In genomic region chr9:20618361-20618799, GRCh38 we compare ENCODE assay signal across 11 cellular contexts. TPM values are rescaled to one million over a fixed set of nuclear protein-coding genes. Genes with fewer than 3 reads are reported as not detected.
DNase-seq lines count a peak whose midpoint lies in the region; ATAC-seq, FAIRE-seq and TF ChIP-seq lines count a peak whose summit lies in the region.
"Had no signal": no experiment of that assay in that cellular context is flagged by ENCODE, and none has a peak within 500 bp of the region (broad histone marks: within the 10 kb centered on the region; RNA-seq: fewer than 3 reads in every experiment).

No MANE protein-coding gene starts in this region.

- no peak for TF ChIP-seq POLR2A in GM12878 (IDR thresholded peaks at IDR 0.05; ENCODE audit: low read depth, low read length)

- H3K36me3 ChIP-seq in GM12878 (ENCODE audit: control insufficient read depth in 2 of 2, insufficient read depth in 2 of 2, low read length in 1 of 2), result no peaks in the 10 kb centered on the region; a peak in 1 of 4 replicates
- H3K36me3 ChIP-seq in naive thymus-derived CD4-positive, alpha-beta T cell (ENCODE audit: control insufficient read depth in 2 of 3, insufficient read depth in 3 of 3, low read length in 3 of 3), result peaks cover 0 to 10% (median 0%) of the 10 kb centered on the region in 3 experiments
- H3K36me3 ChIP-seq: uterus had no signal

- no peak for TF ChIP-seq RAD21 in GM12878 (IDR thresholded peaks at IDR 0.05; ENCODE audit: insufficient read depth, low read depth, low read length)

- CTCF ChIA-PET in GM12878 (lab: Yijun Ruan, JAX), result interaction anchor here (0.8 to 5.1 kb wide), 13 partner anchors 9 to 259 kb away, joined by 3 to 32 read pairs (median 4); no protein-coding TSS in a partner anchor
- CTCF ChIA-PET in naive thymus-derived CD4-positive, alpha-beta T cell (lab: Charles Lee), result interaction anchor here (1.5 to 1.7 kb wide), 2 partner anchors 14 to 66 kb away, joined by 3 to 4 read pairs; partner anchors contain the start of gene FOCAD

- no TSS peak for BruUV-seq in GM12878 (replicated peaks; lab: Mats Ljungman, UMichigan)

- peak overlapping the region; percentile 84 for H3K4me2 ChIP-seq in GM12878 (ENCODE audit: control insufficient read depth, insufficient read depth)

- no peak overlapping the region for H3K27ac ChIP-seq in GM12878 (ENCODE audit: control insufficient read depth, insufficient read depth)
- peak overlapping the region; percentile 38 for H3K27ac ChIP-seq in naive thymus-derived CD4-positive, alpha-beta T cell (ENCODE audit: low read depth, low read length)
- H3K27ac ChIP-seq: HL-60 had no signal

- TF ChIP-seq EP300 in GM12878 (IDR thresholded peaks at IDR 0.05; ENCODE audit: borderline replicate concordance in 1 of 2, control insufficient read depth in 1 of 2, low read depth in 2 of 2, low read length in 2 of 2), result no peak

- TF ChIP-seq CTCF in GM12878 (IDR thresholded peaks at IDR 0.05 in 2 of 3, conservative IDR thresholded peaks at IDR 0.05 in 1 of 3; ENCODE audit: control insufficient read depth in 2 of 3, extremely low read depth in 1 of 3, insufficient read depth in 1 of 3, low read depth in 3 of 3, low read length in 3 of 3), result no peak

- H2AFZ ChIP-seq in GM12878 (ENCODE audit: control insufficient read depth, low read depth, low read length), result no peak overlapping the region

- 73% methylated on average over 2 of the region's 2 CpGs for WGBS in GM12878 (ENCODE audit: insufficient coverage, insufficient replicate concordance, low lambda C conversion rate, missing lambda C conversion rate)

- DNase-seq in DMS153 treated with DMSO at 0.1 percent for 48 hours (lab: John Stamatoyannopoulos, UW; ENCODE audit: unreplicated experiment), result peak; percentile 53
- peak; percentile 22 for DNase-seq in NCI-H1105 (lab: John Stamatoyannopoulos, UW)
- DNase-seq in GM12878 (ENCODE audit: low read depth, low spot score), result no peak
- DNase-seq in naive thymus-derived CD4-positive, alpha-beta T cell, result peak in 2 of 9 donors; percentile 12 to 23
- no peak for DNase-seq in NCI-H2227 (lab: John Stamatoyannopoulos, UW; ENCODE audit: unreplicated experiment)
- DNase-seq in activated CD4-positive, CD25-positive, alpha-beta regulatory T cell (lab: John Stamatoyannopoulos, UW), result no peak
- DNase-seq in effector CD4-positive, alpha-beta T cell, result no peak
- no peak for DNase-seq in stimulated activated naive CD8-positive, alpha-beta T cell treated with anti-CD3 and anti-CD28 coated beads, Interleukin-15, Interleukin-2, amounts not matched to agents 100 U/mL and 50 U/mL, for 24 hours

- SMC1A ChIA-PET in GM12878 (lab: Charles Lee; ENCODE audit: uncharacterized antibody, unreplicated experiment), result interaction anchor here (0.7 to 8.0 kb wide), 32 partner anchors 9 to 323 kb away, joined by 3 to 68 read pairs (median 4); no protein-coding TSS in a partner anchor

- no peak overlapping the region for H3K9ac ChIP-seq in GM12878 (ENCODE audit: control insufficient read depth, insufficient read depth, low read length)

- no peaks in the 10 kb centered on the region for H4K20me1 ChIP-seq in GM12878 (ENCODE audit: control insufficient read depth, insufficient read depth)

- H3K27me3 ChIP-seq in GM12878 (replicated peaks in 1 of 2; ENCODE audit: control insufficient read depth in 2 of 2, insufficient read depth in 2 of 2, low read length in 1 of 2), result no peaks in the 10 kb centered on the region
- no peaks in the 10 kb centered on the region for H3K27me3 ChIP-seq in naive thymus-derived CD4-positive, alpha-beta T cell (ENCODE audit: control insufficient read depth in 2 of 2, insufficient read depth in 2 of 2, low read length in 2 of 2)
- H3K27me3 ChIP-seq: uterus had no signal

- intact Hi-C loops in GM12878 (cut with micrococcal nuclease; ENCODE audit: unreplicated experiment), result no loop called here
- intact Hi-C loops in naive thymus-derived CD4-positive, alpha-beta T cell (cut with micrococcal nuclease), result loop anchor here in 1 of 2 donors (1.0 to 2.0 kb wide), 2 partner anchors 8 to 14 kb away; no protein-coding TSS in a partner anchor

- RAD21 ChIA-PET in GM12878 (lab: Charles Lee; ENCODE audit: unreplicated experiment), result interaction anchor here (0.9 to 5.6 kb wide), 18 partner anchors 8 to 672 kb away, joined by 3 to 55 read pairs (median 6); no protein-coding TSS in a partner anchor

- H3K9me3 ChIP-seq in GM12878 (replicated peaks; ENCODE audit: control insufficient read depth, insufficient read depth, low read length), result no peaks in the 10 kb centered on the region
- no peaks in the 10 kb centered on the region for H3K9me3 ChIP-seq in naive thymus-derived CD4-positive, alpha-beta T cell (ENCODE audit: control insufficient read depth in 2 of 3, low read length in 3 of 3)
- H3K9me3 ChIP-seq: uterus had no signal

- peaks cover 37 to 68% (median 63%) of the 10 kb centered on the region in 7 donors for H3K4me1 Mint-ChIP-seq in naive thymus-derived CD4-positive, alpha-beta T cell

- no peak for ATAC-seq in GM12878
- no peak for ATAC-seq in naive thymus-derived CD4-positive, alpha-beta T cell
- no peak for ATAC-seq in stimulated activated naive CD8-positive, alpha-beta T cell treated with anti-CD3 and anti-CD28 coated beads, Interleukin-15, Interleukin-2, amounts not matched to agents 100 U/mL and 50 U/mL, for 24 hours

- H3K9me3 Mint-ChIP-seq in naive thymus-derived CD4-positive, alpha-beta T cell, result peaks cover 0 to 2% (median 0%) of the 10 kb centered on the region in 11 donors
- H3K9me3 Mint-ChIP-seq: dendritic cell treated with granulocyte-macrophage colony-stimulating factor and Interleukin-4, amounts not matched to agents 40 ng/mL and 50 ng/mL, for 4 days had no signal

- H3K27me3 Mint-ChIP-seq in naive thymus-derived CD4-positive, alpha-beta T cell, result no peaks in the 10 kb centered on the region

- H3K4me1 ChIP-seq in GM12878 (ENCODE audit: control insufficient read depth, insufficient read depth, low read length), result no peaks in the 10 kb centered on the region
- peaks cover 9 to 37% of the 10 kb centered on the region in 2 donors for H3K4me1 ChIP-seq in naive thymus-derived CD4-positive, alpha-beta T cell (ENCODE audit: control insufficient read depth in 2 of 2, insufficient read depth in 2 of 2, low read length in 2 of 2)
- H3K4me1 ChIP-seq: uterus had no signal

- peaks cover 74% of the 10 kb centered on the region for H3K79me2 ChIP-seq in GM12878 (ENCODE audit: control insufficient read depth, insufficient read depth, low read length)

- peaks cover 0 to 27% (median 0%) of the 10 kb centered on the region in 5 donors for H3K36me3 Mint-ChIP-seq in naive thymus-derived CD4-positive, alpha-beta T cell

- no peak for FAIRE-seq in GM12878 (lab: Jason Lieb, UNC)

- POLR2A ChIA-PET in GM12878 (lab: Charles Lee), result interaction anchor here (1.0 to 3.3 kb wide), 10 partner anchors 8 to 323 kb away, joined by 3 to 14 read pairs (median 4); partner anchors contain the start of gene FOCAD
- POLR2A ChIA-PET in naive thymus-derived CD4-positive, alpha-beta T cell (lab: Charles Lee), result interaction anchor here (0.9 to 1.4 kb wide), 3 partner anchors 25 to 58 kb away, joined by 3 read pairs; no protein-coding TSS in a partner anchor

- H3K27ac Mint-ChIP-seq in naive thymus-derived CD4-positive, alpha-beta T cell, result peak overlapping the region in 8 of 9 donors; percentile 83 to 100 (median 94)
- H3K27ac Mint-ChIP-seq: dendritic cell treated with granulocyte-macrophage colony-stimulating factor and Interleukin-4, amounts not matched to agents 40 ng/mL and 50 ng/mL, for 4 days had no signal

- peak overlapping the region; percentile 87; the same call in 1 of the 2 replicates for H3K4me3 ChIP-seq in GM12878
- H3K4me3 ChIP-seq in naive thymus-derived CD4-positive, alpha-beta T cell (ENCODE audit: low read length), result no peak overlapping the region
- H3K4me3 ChIP-seq: uterus had no signal

- H3K4me3 Mint-ChIP-seq in naive thymus-derived CD4-positive, alpha-beta T cell, result peak overlapping the region; percentile 92 to 99 (median 94)
- H3K4me3 Mint-ChIP-seq: dendritic cell treated with granulocyte-macrophage colony-stimulating factor and Interleukin-4, amounts not matched to agents 40 ng/mL and 50 ng/mL, for 4 days had no signal

- in situ Hi-C loops in GM12878 (cut with MboI), result no loop called here

TF ChIP-seq in GM12878, 131 proteins besides CTCF, POLR2A, EP300 and RAD21 (continues in another document):
- no peak for TF ChIP-seq NRF1 (conservative IDR thresholded peaks at IDR 0.05; ENCODE audit: low read depth, low read length)
- no peak for TF ChIP-seq NFYA (IDR thresholded peaks at IDR 0.05; ENCODE audit: borderline replicate concordance, low read depth, low read length)
- TF ChIP-seq USF2 (IDR thresholded peaks at IDR 0.05; ENCODE audit: borderline replicate concordance, low read depth, low read length), result no peak

RNA-seq across cellular contexts. Expression of gene MLLT3, which starts 3.9 kb away (rescaled TPM):
- total RNA-seq in GM12878 (2013; cell fraction: nucleolus; rRNA removed), result 73.4 and 76.3 TPM in 2 replicates
- total RNA-seq in GM12878 (2014; rRNA removed) (29.4 and 38.2 TPM in 2 replicates), GM12878 (2014; rRNA removed; fragmentation: Illumina TruSeq; extraction: Trizol) (46.7 and 47.4 TPM in 2 replicates), GM12878 (2021) (38.4 and 40.7 TPM in 2 replicates)
- polyA plus RNA-seq in GM12878 (2011; ENCODE audit: low read depth), result 36.8 TPM
- polyA plus RNA-seq in GM12878 (2011; rRNA removed) (72.3 and 124 TPM in 2 replicates), GM12878 (2014; fragmentation: Illumina TruSeq; extraction: Trizol) (36.7 and 57.0 TPM in 2 replicates), GM12878 (2014; fragmentation: Nextera tagmentation; extraction: Ambion mirVana) (10 to 100 TPM; 32.9 to 37.9 TPM), GM12878 (2014; rRNA removed) (26.4 and 34.5 TPM in 2 replicates), GM12878 (2016; fragmentation: Nextera tagmentation; extraction: Ambion mirVana) (10 to 100 TPM; 17.7 to 20.3 TPM)
- 29.1 and 32.0 TPM in 2 replicates for polyA plus RNA-seq in GM12878 (2011; cell fraction: cytosol; rRNA removed)
- polyA plus RNA-seq in GM12878 (2011; cell fraction: nucleus; rRNA removed), result 19.6 and 29.5 TPM in 2 replicates
- polyA plus RNA-seq in GM12878 (2012), result 34.3 and 48.6 TPM in 2 replicates
- polyA minus RNA-seq in GM12878 (2011; rRNA and poly(A)+ RNA removed), result 53.1 and 108 TPM in 2 replicates
- polyA minus RNA-seq in GM12878 (2011; cell fraction: cytosol; rRNA and poly(A)+ RNA removed), result 22.1 and 24.3 TPM in 2 replicates
- 33.1 and 36.6 TPM in 2 replicates for polyA minus RNA-seq in GM12878 (2011; cell fraction: nucleus; rRNA and poly(A)+ RNA removed)
- total RNA-seq in naive thymus-derived CD4-positive, alpha-beta T cell, result 10 to 100 TPM; 40.9 to 85.3 (median 71.3) TPM
- polyA plus RNA-seq in naive thymus-derived CD4-positive, alpha-beta T cell, result 10 to 100 TPM; 62.6 to 64.8 TPM

Comparison
In these comparisons a context has a peak if more than half of its experiments do, and no peak if none do; other contexts are left out.
1. DNase-seq: peak in DMS153 treated with DMSO at 0.1 percent for 48 hours (single experiment) and NCI-H1105 (single experiment); none in GM12878 (single experiment), NCI-H2227 (single experiment), activated CD4-positive, CD25-positive, alpha-beta regulatory T cell (0 of 4), effector CD4-positive, alpha-beta T cell (single experiment) and stimulated activated naive CD8-positive, alpha-beta T cell treated with anti-CD3 and anti-CD28 coated beads, Interleukin-15, Interleukin-2, amounts not matched to agents 100 U/mL and 50 U/mL, for 24 hours (single experiment).